Comparison of ENCODE assay signal across 13 cellular contexts in genomic region chr2:54638103-54638502, GRCh38.
DNase-seq lines count a peak whose midpoint lies in the region; ATAC-seq, FAIRE-seq and TF ChIP-seq lines count a peak whose summit lies in the region.
"Had no signal": no experiment of that assay in that cellular context is flagged by ENCODE, and none has a peak within 500 bp of the region (broad histone marks: within the 10 kb centered on the region; RNA-seq: fewer than 3 reads in every experiment).

No MANE protein-coding gene starts in this region.

- H3K36me3 Mint-ChIP-seq in Caco-2 (ENCODE audit: insufficient read depth, unreplicated experiment): peaks cover 96% of the 10 kb centered on the region

- H3K9me2 ChIP-seq in OCI-LY7 (ENCODE audit: insufficient read depth, low read length): no peaks in the 10 kb centered on the region
- H3K9me2 ChIP-seq: SK-N-SH had no signal

- peaks cover 26% of the 10 kb centered on the region; the same call in 1 of the 2 replicates for H3K79me2 ChIP-seq in OCI-LY7 (ENCODE audit: insufficient read depth, low read depth, low read length)

- peak overlapping the region; percentile 54 for H3K27ac Mint-ChIP-seq in Caco-2 (ENCODE audit: unreplicated experiment)
- H3K27ac Mint-ChIP-seq: activated naive CD4-positive, alpha-beta T cell treated with anti-CD3 and anti-CD28 coated beads for 36 hours had no signal

- BruUV-seq in Caco-2 (replicated peaks; lab: Mats Ljungman, UMichigan) (no TSS peak), OCI-LY7 (replicated peaks; lab: Mats Ljungman, UMichigan) (no TSS peak)

- H3K4me3 Mint-ChIP-seq in Caco-2 (ENCODE audit: unreplicated experiment): no peak overlapping the region
- H3K4me3 Mint-ChIP-seq: activated naive CD4-positive, alpha-beta T cell treated with anti-CD3 and anti-CD28 coated beads for 36 hours had no signal

- TF ChIP-seq CTCF in Caco-2 (IDR thresholded peaks at IDR 0.05; ENCODE audit: insufficient read depth in 1 of 2, low read depth in 1 of 2, low read length in 1 of 2, severe bottlenecking in 1 of 2, unreplicated experiment in 1 of 2) (no peak), OCI-LY7 (conservative IDR thresholded peaks at IDR 0.05; ENCODE audit: low read length) (no peak), body of pancreas (IDR thresholded peaks at IDR 0.05) (no peak)

- H3K27me3 Mint-ChIP-seq in Caco-2 (ENCODE audit: insufficient read depth, unreplicated experiment): no peaks in the 10 kb centered on the region

- intact Hi-C loops in Caco-2 (cut with micrococcal nuclease; ENCODE audit: unreplicated experiment) (no loop called here), OCI-LY7 (cut with micrococcal nuclease; ENCODE audit: unreplicated experiment) (loop anchor here (10.0 kb wide), 2 partner anchors 147 to 673 kb away; no protein-coding TSS in a partner anchor), body of pancreas (cut with DNase I) (no loop called here)

- 81 to 92% methylated on average over 3 of the region's 3 CpGs for whole genome bisulfite sequencing in body of pancreas, 2 donors

- H3K4me2 ChIP-seq in OCI-LY7 (ENCODE audit: low read length): peak overlapping the region; percentile 65
- H3K4me2 ChIP-seq: SK-N-SH had no signal

- H3K4me1 Mint-ChIP-seq in Caco-2 (ENCODE audit: low read depth, unreplicated experiment): peaks cover 54% of the 10 kb centered on the region

- peak; percentile 51 for FAIRE-seq in GM19239 (lab: Jason Lieb, UNC)

- peak; percentile 26 for ATAC-seq in HG03108 (IDR thresholded peaks at IDR 0.05; ENCODE audit: unreplicated experiment)
- no peak for ATAC-seq in body of pancreas

- no peak for TF ChIP-seq POLR2A in body of pancreas (IDR thresholded peaks at IDR 0.05)

- H3K4me1 ChIP-seq in Caco-2: peaks cover 16% of the 10 kb centered on the region
- peaks cover 63% of the 10 kb centered on the region for H3K4me1 ChIP-seq in OCI-LY7 (ENCODE audit: insufficient read depth, low read length, poor library complexity, severe bottlenecking)
- peaks cover 52% of the 10 kb centered on the region for H3K4me1 ChIP-seq in body of pancreas
- H3K4me1 ChIP-seq: colonic mucosa had no signal

- CTCF ChIA-PET in Caco-2 (lab: Charles Lee) (no interaction called here), OCI-LY7 (lab: Charles Lee; ENCODE audit: unreplicated experiment) (no interaction called here)

- peaks cover 4% of the 10 kb centered on the region; the same call in 1 of the 2 replicates for H4K20me1 ChIP-seq in OCI-LY7 (ENCODE audit: insufficient read depth, low read length)

- H3K4me3 ChIP-seq in Caco-2 (ENCODE audit: low read depth, low read length) (no peak overlapping the region), OCI-LY7 (ENCODE audit: low read depth, low read length, poor library complexity, severe bottlenecking) (no peak overlapping the region), body of pancreas (no peak overlapping the region)
- H3K4me3 ChIP-seq: colonic mucosa had no signal

- H3K27me3 ChIP-seq in Caco-2 (replicated peaks; ENCODE audit: control insufficient read depth, insufficient read depth, low read length) (no peaks in the 10 kb centered on the region), body of pancreas (no peaks in the 10 kb centered on the region)
- H3K27me3 ChIP-seq: colonic mucosa had no signal

- POLR2A ChIA-PET in Caco-2 (lab: Charles Lee) (no interaction called here), OCI-LY7 (lab: Charles Lee) (interaction anchor here (0.5 kb wide), 1 partner anchor 329 kb away, joined by 3 read pairs; no protein-coding TSS in a partner anchor)

- H3K36me3 ChIP-seq in Caco-2 (ENCODE audit: control insufficient read depth, insufficient read depth, low read length) (peaks cover 6% of the 10 kb centered on the region), OCI-LY7 (ENCODE audit: insufficient read depth, low read length) (peaks cover 76% of the 10 kb centered on the region), body of pancreas (replicated peaks in 1 of 2; ENCODE audit: insufficient read depth in 1 of 2, low read depth in 2 of 2) (peaks cover 7 to 10% of the 10 kb centered on the region in 2 donors)

- no peak overlapping the region for H2AFZ ChIP-seq in OCI-LY7 (ENCODE audit: low read length)

- H3K9me3 Mint-ChIP-seq in Caco-2 (ENCODE audit: unreplicated experiment): no peaks in the 10 kb centered on the region
- H3K9me3 Mint-ChIP-seq: activated naive CD4-positive, alpha-beta T cell treated with anti-CD3 and anti-CD28 coated beads for 36 hours had no signal

- DNase-seq in Caco-2 (no peak), GM19239 (ENCODE audit: insufficient read length, low spot score) (peak; percentile 19), OCI-LY7 (ENCODE audit: low spot score) (peak; percentile 65), NCI-H2107 treated with DMSO at 0.1 percent for 48 hours (lab: John Stamatoyannopoulos, UW; ENCODE audit: unreplicated experiment) (no peak), NCI-H748 (lab: John Stamatoyannopoulos, UW; ENCODE audit: unreplicated experiment) (no peak), body of pancreas (no peak)
- no peak for DNase-seq in stimulated activated CD4-positive, alpha-beta T cell treated with anti-CD3 and anti-CD28 coated beads, Interleukin-12 subunit alpha, Interleukin-12 subunit beta, amount 100 ng/mL, for 4 hours
- DNase-seq: activated naive CD4-positive, alpha-beta T cell treated with anti-CD3 and anti-CD28 coated beads for 36 hours; colonic mucosa; NCI-H510A; SK-N-SH; stimulated activated CD4-positive, alpha-beta T cell treated with anti-CD3 and anti-CD28 coated beads, Interleukin-1b, Interleukin-23, amount 100 ng/mL, for 48 hours had no signal

- H3K27ac ChIP-seq in OCI-LY7 (ENCODE audit: low read depth, low read length, poor library complexity, severe bottlenecking) (peak overlapping the region; percentile 32), body of pancreas (peak overlapping the region in 2 of 4 donors; percentile 64 to 74)
- H3K27ac ChIP-seq: colonic mucosa had no signal

- H3K9me3 ChIP-seq in Caco-2: no peaks in the 10 kb centered on the region
- no peaks in the 10 kb centered on the region for H3K9me3 ChIP-seq in OCI-LY7 (ENCODE audit: low read length)
- H3K9me3 ChIP-seq in body of pancreas: no peaks in the 10 kb centered on the region
- H3K9me3 ChIP-seq: colonic mucosa, SK-N-SH had no signal

Comparison
In these comparisons a context has a peak if more than half of its experiments do, and no peak if none do; other contexts are left out.
1. DNase-seq: peak in GM19239 (single experiment) and OCI-LY7 (single experiment); none in Caco-2 (0 of 2), NCI-H2107 treated with DMSO at 0.1 percent for 48 hours (single experiment), NCI-H748 (single experiment), body of pancreas (0 of 4) and stimulated activated CD4-positive, alpha-beta T cell treated with anti-CD3 and anti-CD28 coated beads, Interleukin-12 subunit alpha, Interleukin-12 subunit beta, amount 100 ng/mL, for 4 hours (single experiment).